15 cellular contexts compared by ENCODE assay signal in genomic region chr9:91211414-91211813, GRCh38.
DNase-seq lines count a peak whose midpoint lies in the region; ATAC-seq, FAIRE-seq and TF ChIP-seq lines count a peak whose summit lies in the region.
"Had no signal": no experiment of that assay in that cellular context is flagged by ENCODE, and none has a peak within 500 bp of the region (broad histone marks: within the 10 kb centered on the region; RNA-seq: fewer than 3 reads in every experiment).

No MANE protein-coding gene starts in this region.

- no peak overlapping the region for H3K4me3 ChIP-seq in K562
- H3K4me3 ChIP-seq in mesenchymal stem cell (ENCODE audit: insufficient read depth in 1 of 2, low read depth in 1 of 2, low read length in 2 of 2) = no peak overlapping the region
- H3K4me3 ChIP-seq: smooth muscle cell, suprapubic skin had no signal

- CTCF ChIA-PET in K562 (lab: Yijun Ruan, JAX; ENCODE audit: low intra/inter-chr PET ratio) = no interaction called here

- H3K9me3 ChIP-seq in K562 (replicated peaks; ENCODE audit: control insufficient read depth, insufficient read depth, low read depth, low read length) (no peaks in the 10 kb centered on the region), mesenchymal stem cell (ENCODE audit: control insufficient read depth, low read length) (no peaks in the 10 kb centered on the region)
- H3K9me3 ChIP-seq: suprapubic skin had no signal

- DNase-seq in stimulated activated naive CD8-positive, alpha-beta T cell treated with anti-CD3 and anti-CD28 coated beads, Interleukin-15, Interleukin-2, amounts not matched to agents 100 U/mL and 50 U/mL, for 24 hours = no peak
- DNase-seq in K562 (ENCODE audit: extremely low read depth in 1 of 4, low spot score in 3 of 4) = no peak
- DNase-seq in mesenchymal stem cell = no peak
- DNase-seq in globus pallidus (ENCODE audit: low spot score) = no peak
- DNase-seq in NCI-H524 (lab: John Stamatoyannopoulos, UW) = no peak
- DNase-seq in NCI-H748 treated with DMSO at 0.1 percent for 48 hours (lab: John Stamatoyannopoulos, UW) = no peak
- DNase-seq: DMS79, mesendoderm, MM.1S, NCI-H2171 treated with DMSO at 0.1 percent for 48 hours, SIG-M5 had no signal

- no peaks in the 10 kb centered on the region for H3K27me3 ChIP-seq in K562 (ENCODE audit: control insufficient read depth in 2 of 2, insufficient read depth in 2 of 2, low read length in 2 of 2)
- no peaks in the 10 kb centered on the region for H3K27me3 ChIP-seq in mesenchymal stem cell (ENCODE audit: control insufficient read depth in 1 of 2, insufficient read depth in 1 of 2, low read length in 2 of 2)
- H3K27me3 ChIP-seq: suprapubic skin had no signal

- no peak overlapping the region for H3K27ac ChIP-seq in K562 (ENCODE audit: extremely low read depth, low read depth, low read length)
- peak overlapping the region; percentile 66 for H3K27ac ChIP-seq in mesenchymal stem cell (ENCODE audit: low read length, poor library complexity, severe bottlenecking)
- H3K27ac ChIP-seq: suprapubic skin had no signal

- no peak for TF ChIP-seq RAD21 in K562 (CRISPR knock-in tag; conservative IDR thresholded peaks at IDR 0.05 in 1 of 2, IDR thresholded peaks at IDR 0.05 in 1 of 2)

- WGBS in K562 (ENCODE audit: insufficient coverage, low coverage, missing lambda C conversion rate) = 72% methylated on average over 4 of the region's 7 CpGs
- 94% methylated on average over 7 of the region's 7 CpGs for WGBS in mesenchymal stem cell

- H2BK15ac ChIP-seq in mesenchymal stem cell (ENCODE audit: low read depth, poor library complexity, severe bottlenecking) = no peak overlapping the region

- no peak for TF ChIP-seq CTCF in K562 (IDR thresholded peaks at IDR 0.05 in 2 of 3, conservative IDR thresholded peaks at IDR 0.05 in 1 of 3; ENCODE audit: insufficient read depth in 2 of 3, low read depth in 1 of 3, low read length in 3 of 3)

- in situ Hi-C loops in K562 (cut with MboI) = no loop called here

- H4K20me1 ChIP-seq in K562 (replicated peaks; ENCODE audit: control insufficient read depth, insufficient read depth, low read length) = no peaks in the 10 kb centered on the region

- no peak overlapping the region for H3K4ac ChIP-seq in mesenchymal stem cell (ENCODE audit: low read depth in 1 of 2, low read length in 2 of 2)

- no peak overlapping the region for H2BK5ac ChIP-seq in mesenchymal stem cell (ENCODE audit: low read depth, low read length, poor library complexity, severe bottlenecking)

- H2AFZ ChIP-seq in K562 (ENCODE audit: low read depth, low read length) = no peak overlapping the region
- no peak overlapping the region for H2AFZ ChIP-seq in mesenchymal stem cell (ENCODE audit: low read depth, low read length)

- H3K18ac ChIP-seq in mesenchymal stem cell (ENCODE audit: low read depth in 1 of 2, low read length in 2 of 2) = no peak overlapping the region

- H2BK120ac ChIP-seq in mesenchymal stem cell (ENCODE audit: low read depth, low read length) = no peak overlapping the region

- intact Hi-C loops in K562 (cut with micrococcal nuclease) = no loop called here

- peaks cover 28% of the 10 kb centered on the region for H3K36me3 Mint-ChIP-seq in stimulated activated naive CD8-positive, alpha-beta T cell treated with anti-CD3 and anti-CD28 coated beads, Interleukin-15, Interleukin-2, amounts not matched to agents 100 ng/mL and 50 ng/mL, for 24 hours (ENCODE audit: low read depth)

- peak overlapping the region; percentile 41 for H2AK5ac ChIP-seq in mesenchymal stem cell (ENCODE audit: low read length, severe bottlenecking)

- peak overlapping the region; percentile 99 for H3K27ac Mint-ChIP-seq in stimulated activated naive CD8-positive, alpha-beta T cell treated with anti-CD3 and anti-CD28 coated beads, Interleukin-15, Interleukin-2, amounts not matched to agents 100 ng/mL and 50 ng/mL, for 24 hours

- H3K79me1 ChIP-seq in mesenchymal stem cell (replicated peaks; ENCODE audit: low read length, poor library complexity, severe bottlenecking) = no peaks in the 10 kb centered on the region

- H3K4me3 Mint-ChIP-seq in stimulated activated naive CD8-positive, alpha-beta T cell treated with anti-CD3 and anti-CD28 coated beads, Interleukin-15, Interleukin-2, amounts not matched to agents 100 ng/mL and 50 ng/mL, for 24 hours = peak overlapping the region; percentile 64

- POLR2A ChIA-PET in K562 (lab: Yijun Ruan, JAX) = no interaction called here

- H3K14ac ChIP-seq in mesenchymal stem cell (ENCODE audit: low read length in 2 of 2) = no peak overlapping the region

- ATAC-seq in stimulated activated naive CD8-positive, alpha-beta T cell treated with anti-CD3 and anti-CD28 coated beads, Interleukin-15, Interleukin-2, amounts not matched to agents 100 U/mL and 50 U/mL, for 24 hours = no peak
- ATAC-seq in K562 = no peak
- ATAC-seq in HG02678 (IDR thresholded peaks at IDR 0.05; ENCODE audit: unreplicated experiment) = no peak

- H3K9ac ChIP-seq in K562 (ENCODE audit: insufficient read depth in 1 of 2, low read depth in 2 of 2, low read length in 2 of 2) (no peak overlapping the region), mesenchymal stem cell (ENCODE audit: low read length) (peak overlapping the region; percentile 65)

- H3K9me3 Mint-ChIP-seq in stimulated activated naive CD8-positive, alpha-beta T cell treated with anti-CD3 and anti-CD28 coated beads, Interleukin-15, Interleukin-2, amounts not matched to agents 100 ng/mL and 50 ng/mL, for 24 hours = no peaks in the 10 kb centered on the region

- no peak for TF ChIP-seq POLR2A in K562 (conservative IDR thresholded peaks at IDR 0.05)

- no peaks in the 10 kb centered on the region for H3K9me1 ChIP-seq in K562 (ENCODE audit: control insufficient read depth, insufficient read depth, low read length)

- H3K4me2 ChIP-seq in K562 (ENCODE audit: insufficient read depth, low read length) = no peak overlapping the region
- H3K4me2 ChIP-seq in mesenchymal stem cell (ENCODE audit: low read length, poor library complexity, severe bottlenecking) = no peak overlapping the region
- H3K4me2 ChIP-seq: smooth muscle cell had no signal

- no peak overlapping the region for H4K91ac ChIP-seq in mesenchymal stem cell (ENCODE audit: low read length)

- H3K4me1 ChIP-seq in K562 (replicated peaks in 1 of 2; ENCODE audit: control insufficient read depth in 2 of 2, insufficient read depth in 2 of 2, low read length in 2 of 2) (peaks cover 0 to 7% of the 10 kb centered on the region in 2 experiments; a peak in 2 of 5 replicates), mesenchymal stem cell (ENCODE audit: control insufficient read depth, insufficient read depth, low read depth, low read length) (peaks cover 13% of the 10 kb centered on the region)

- H3K36me3 ChIP-seq in K562 (ENCODE audit: control insufficient read depth, insufficient read depth, low read length) (no peaks in the 10 kb centered on the region), mesenchymal stem cell (ENCODE audit: control insufficient read depth in 1 of 2, insufficient read depth in 2 of 2, low read depth in 1 of 2, low read length in 2 of 2) (no peaks in the 10 kb centered on the region)

- TF ChIP-seq EP300 in K562 (IDR thresholded peaks at IDR 0.05; ENCODE audit: low read length) = no peak

- FAIRE-seq in K562 (lab: Jason Lieb, UNC) = no peak

- no peak overlapping the region for H4K8ac ChIP-seq in mesenchymal stem cell (ENCODE audit: low read length)

- no peaks in the 10 kb centered on the region for H3K27me3 Mint-ChIP-seq in stimulated activated naive CD8-positive, alpha-beta T cell treated with anti-CD3 and anti-CD28 coated beads, Interleukin-15, Interleukin-2, amounts not matched to agents 100 ng/mL and 50 ng/mL, for 24 hours

- no peak overlapping the region for H3K23ac ChIP-seq in mesenchymal stem cell (ENCODE audit: low read length in 2 of 2)

- no peaks in the 10 kb centered on the region for H3K79me2 ChIP-seq in K562 (ENCODE audit: control insufficient read depth, insufficient read depth, low read length)

- H2BK12ac ChIP-seq in mesenchymal stem cell (ENCODE audit: low read length in 2 of 2) = no peak overlapping the region

- peaks cover 66% of the 10 kb centered on the region for H3K4me1 Mint-ChIP-seq in stimulated activated naive CD8-positive, alpha-beta T cell treated with anti-CD3 and anti-CD28 coated beads, Interleukin-15, Interleukin-2, amounts not matched to agents 100 ng/mL and 50 ng/mL, for 24 hours (ENCODE audit: low read depth)

- no TSS peak for BruUV-seq in K562 (replicated peaks; lab: Mats Ljungman, UMichigan)

TF ChIP-seq in K562, 482 proteins besides CTCF, POLR2A, EP300 and RAD21 (continues in another document):
- TF ChIP-seq STAG1 (CRISPR knock-in tag; IDR thresholded peaks at IDR 0.05; ENCODE audit: borderline replicate concordance) = no peak
- TF ChIP-seq RNF2 (IDR thresholded peaks at IDR 0.05) = no peak
- no peak for TF ChIP-seq ZNF354B (CRISPR knock-in tag; IDR thresholded peaks at IDR 0.05)
- TF ChIP-seq ZBTB17 (CRISPR knock-in tag; IDR thresholded peaks at IDR 0.05) = peak; percentile 82
- TF ChIP-seq MNT (conservative IDR thresholded peaks at IDR 0.05) = no peak
- no peak for TF ChIP-seq ASH1L (IDR thresholded peaks at IDR 0.05; ENCODE audit: borderline replicate concordance, low read depth, partially characterized antibody)
- no peak for TF ChIP-seq TAF9B (IDR thresholded peaks at IDR 0.05; ENCODE audit: partially characterized antibody)
- no peak for TF ChIP-seq L3MBTL2 (IDR thresholded peaks at IDR 0.05)
- TF ChIP-seq PRMT5 (CRISPR knock-in tag; IDR thresholded peaks at IDR 0.05) = no peak
